In the genomic region with DNA sequence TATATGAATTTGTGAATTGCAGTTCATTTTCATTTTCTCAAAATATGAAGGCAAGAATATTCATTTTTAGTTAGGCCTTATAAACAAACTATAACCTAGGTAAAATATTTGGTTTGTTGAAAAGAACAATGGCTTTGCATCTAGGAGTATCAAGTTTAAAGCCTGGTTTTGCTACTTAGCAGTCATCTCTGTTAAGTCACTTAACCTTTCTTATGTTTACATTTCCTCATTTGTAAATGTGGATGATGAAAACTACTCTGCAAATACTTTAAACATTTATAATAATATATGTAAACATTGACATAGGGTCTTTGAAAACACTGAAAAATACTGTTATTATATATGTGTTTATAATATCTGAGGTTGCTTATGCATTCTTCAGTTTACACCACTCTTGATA, we compare ENCODE assay signal across 25 cellular contexts.
A peak's percentile ranks its signal among the peaks of the same experiment; 100 is the strongest.
DNase-seq lines count a peak whose midpoint lies in the region; ATAC-seq, FAIRE-seq and TF ChIP-seq lines count a peak whose summit lies in the region.
"Had no signal": no experiment of that assay in that cellular context is flagged by ENCODE, and none has a peak within 500 bp of the region (broad histone marks: within the 10 kb centered on the region; RNA-seq: fewer than 3 reads in every experiment).

No MANE protein-coding gene starts in this region.

- H3K79me1 ChIP-seq in IMR-90 (ENCODE audit: low read depth in 1 of 2, low read length in 2 of 2): no peaks in the 10 kb centered on the region

- no peak for TF ChIP-seq CTCF in IMR-90 (conservative IDR thresholded peaks at IDR 0.05; ENCODE audit: low read depth, low read length)
- no peak for TF ChIP-seq CTCF in PC-3 (conservative IDR thresholded peaks at IDR 0.05; ENCODE audit: low read depth, low read length)
- no peak for TF ChIP-seq CTCF in type B pancreatic cell (conservative IDR thresholded peaks at IDR 0.05)

- no peaks in the 10 kb centered on the region for H3K4me1 Mint-ChIP-seq in type B pancreatic cell (ENCODE audit: unreplicated experiment)
- H3K4me1 Mint-ChIP-seq: CD14-positive monocyte; CD8-positive, alpha-beta memory T cell had no signal

- no peaks in the 10 kb centered on the region for H3F3A ChIP-seq in PC-3 (ENCODE audit: low read length, unreplicated experiment)

- dilution Hi-C loops in IMR-90 (cut with HindIII; ENCODE audit: low sequenced_read_pairs, unreplicated experiment): no loop called here

- intact Hi-C loops in IMR-90 (cut with micrococcal nuclease): no loop called here
- intact Hi-C loops in PC-3 (cut with micrococcal nuclease): no loop called here
- intact Hi-C loops in Right ventricle myocardium superior (cut with DNase I): no loop called here

- no peaks in the 10 kb centered on the region for H3K27me3 Mint-ChIP-seq in type B pancreatic cell
- H3K27me3 Mint-ChIP-seq: CD4-positive, alpha-beta T cell had no signal

- no peak overlapping the region for H3K4me3 Mint-ChIP-seq in type B pancreatic cell
- H3K4me3 Mint-ChIP-seq: CD14-positive monocyte; CD4-positive, alpha-beta T cell; CD8-positive, alpha-beta memory T cell; HFFc6 had no signal

- H4K5ac ChIP-seq in IMR-90 (ENCODE audit: low read depth, low read length): no peak overlapping the region

- TF ChIP-seq RAD21 in IMR-90 (IDR thresholded peaks at IDR 0.05; ENCODE audit: low read length): no peak

- H3K36me3 Mint-ChIP-seq in type B pancreatic cell: peaks cover 3% of the 10 kb centered on the region
- H3K36me3 Mint-ChIP-seq: CD14-positive monocyte; CD8-positive, alpha-beta memory T cell had no signal

- H2AFZ ChIP-seq in IMR-90 (replicated peaks; ENCODE audit: low read length, poor library complexity): no peak overlapping the region
- H2AFZ ChIP-seq in PC-3 (ENCODE audit: low read length): no peak overlapping the region

- H3K36me3 ChIP-seq in IMR-90 (ENCODE audit: control insufficient read depth, insufficient read depth, low read length): no peaks in the 10 kb centered on the region
- H3K36me3 ChIP-seq in PC-3 (ENCODE audit: low read depth, low read length): no peaks in the 10 kb centered on the region
- H3K36me3 ChIP-seq: BE2C; BLaER1 treated with 17β-estradiol and CSF1 and Interleukin-3, amounts not matched to agents 10 nM and 100 nM; HAP-1 had no signal

- H2BK15ac ChIP-seq in IMR-90 (ENCODE audit: low read depth, low read length): no peak overlapping the region

- H4K8ac ChIP-seq in IMR-90 (ENCODE audit: low read depth in 2 of 2, low read length in 2 of 2): no peak overlapping the region

- ATAC-seq in IMR-90 (ENCODE audit: low read depth) (peak; percentile 75), PC-3 (peak; percentile 57; the same call in 1 of the 2 replicates), Right ventricle myocardium superior (ENCODE audit: poor library complexity) (no peak), HG03175 (IDR thresholded peaks at IDR 0.05; ENCODE audit: unreplicated experiment) (no peak)
- ATAC-seq: A549 had no signal

- H2AK5ac ChIP-seq in IMR-90 (ENCODE audit: low read depth, low read length): no peak overlapping the region

- no peak overlapping the region for H2AK9ac ChIP-seq in IMR-90 (replicated peaks; ENCODE audit: low read depth, low read length, poor library complexity)

- no peak overlapping the region for H3K18ac ChIP-seq in IMR-90 (ENCODE audit: low read depth, low read length)

- H2BK120ac ChIP-seq in IMR-90 (ENCODE audit: low read depth, low read length): no peak overlapping the region

- BruUV-seq in IMR-90 (replicated peaks; lab: Mats Ljungman, UMichigan) (no TSS peak), PC-3 (replicated peaks; lab: Mats Ljungman, UMichigan) (no TSS peak)

- H2BK5ac ChIP-seq in IMR-90 (ENCODE audit: low read depth, low read length, poor library complexity, severe bottlenecking): no peak overlapping the region

- no peaks in the 10 kb centered on the region for H3K9me2 ChIP-seq in PC-3 (replicated peaks; ENCODE audit: low read length)

- in situ Hi-C loops in IMR-90 (cut with MboI; ENCODE audit: low sequenced_read_pairs): no loop called here

- no peak overlapping the region for H3K23ac ChIP-seq in IMR-90 (ENCODE audit: low read depth, low read length)

- H4K20me1 ChIP-seq in IMR-90 (ENCODE audit: insufficient read depth, low read length) (no peaks in the 10 kb centered on the region), PC-3 (ENCODE audit: low read length) (no peaks in the 10 kb centered on the region)
- H4K20me1 ChIP-seq: BLaER1 treated with 17β-estradiol and CSF1 and Interleukin-3, amounts not matched to agents 10 nM and 100 nM had no signal

- no peak for TF ChIP-seq POLR2A in IMR-90 (IDR thresholded peaks at IDR 0.05; ENCODE audit: low read depth, low read length)

- no peak overlapping the region for H2BK20ac ChIP-seq in IMR-90 (ENCODE audit: low read depth, low read length)

- peak; percentile 52 for FAIRE-seq in A204.1 (lab: Jason Lieb, UNC)
- FAIRE-seq: A549, D721Med, GM12892, H54 had no signal

- H3K9ac ChIP-seq in IMR-90 (ENCODE audit: low read depth, low read length): no peak overlapping the region
- H3K9ac ChIP-seq in PC-3 (ENCODE audit: low read length): no peak overlapping the region
- H3K9ac ChIP-seq: BLaER1 treated with 17β-estradiol and CSF1 and Interleukin-3, amounts not matched to agents 10 nM and 100 nM had no signal

- no peaks in the 10 kb centered on the region; the same call in 1 of the 2 replicates for H3K27me3 ChIP-seq in IMR-90 (ENCODE audit: control insufficient read depth, insufficient read depth, low read length)
- H3K27me3 ChIP-seq in PC-3 (ENCODE audit: low read length): no peaks in the 10 kb centered on the region
- H3K27me3 ChIP-seq: BE2C; BLaER1 treated with 17β-estradiol and CSF1 and Interleukin-3, amounts not matched to agents 10 nM and 100 nM had no signal

- POLR2A ChIA-PET in IMR-90 (lab: Charles Lee; ENCODE audit: unreplicated experiment) (no interaction called here), PC-3 (lab: Charles Lee; ENCODE audit: unreplicated experiment) (no interaction called here)

- CTCF ChIA-PET in IMR-90 (lab: Yijun Ruan, JAX): no interaction called here
- CTCF ChIA-PET in PC-3 (lab: Charles Lee): no interaction called here

- peaks cover 7% of the 10 kb centered on the region for H3K9me3 Mint-ChIP-seq in type B pancreatic cell

- H4K91ac ChIP-seq in IMR-90 (ENCODE audit: insufficient read depth, low read depth, low read length): no peak overlapping the region

- no peaks in the 10 kb centered on the region; the same call in 1 of the 2 replicates for H3K4me1 ChIP-seq in IMR-90 (ENCODE audit: control insufficient read depth, insufficient read depth, low read length)
- no peaks in the 10 kb centered on the region for H3K4me1 ChIP-seq in PC-3 (ENCODE audit: insufficient read depth, low read length)
- H3K4me1 ChIP-seq: A549; BE2C; BLaER1 treated with 17β-estradiol and CSF1 and Interleukin-3, amounts not matched to agents 10 nM and 100 nM; HAP-1 had no signal

- no peak overlapping the region for H3K14ac ChIP-seq in IMR-90 (replicated peaks; ENCODE audit: low read depth, low read length)

- H3K27ac ChIP-seq in IMR-90 (ENCODE audit: insufficient read depth, low read length) (no peak overlapping the region), PC-3 (ENCODE audit: low read length) (no peak overlapping the region)
- H3K27ac ChIP-seq: 22Rv1; A549; BLaER1 treated with 17β-estradiol and CSF1 and Interleukin-3, amounts not matched to agents 10 nM and 100 nM had no signal

- H3K4me2 ChIP-seq in IMR-90 (ENCODE audit: low read depth, low read length): no peak overlapping the region
- H3K4me2 ChIP-seq in PC-3 (ENCODE audit: low read length): no peak overlapping the region
- H3K4me2 ChIP-seq: A549; BLaER1 treated with 17β-estradiol and CSF1 and Interleukin-3, amounts not matched to agents 10 nM and 100 nM had no signal

- no peak overlapping the region for H3K27ac Mint-ChIP-seq in type B pancreatic cell
- H3K27ac Mint-ChIP-seq: CD14-positive monocyte; CD4-positive, alpha-beta T cell; CD8-positive, alpha-beta memory T cell; HFFc6 had no signal

- no peak overlapping the region for H3K4ac ChIP-seq in IMR-90 (ENCODE audit: low read depth, low read length)

- no peaks in the 10 kb centered on the region for H3K9me1 ChIP-seq in IMR-90 (ENCODE audit: insufficient read depth, low read length)

- no peaks in the 10 kb centered on the region for H3K9me3 ChIP-seq in IMR-90 (ENCODE audit: control insufficient read depth, insufficient read depth, low read length)
- H3K9me3 ChIP-seq in PC-3 (ENCODE audit: low read length): no peaks in the 10 kb centered on the region
- H3K9me3 ChIP-seq: A549, BE2C, HAP-1 had no signal

- no peaks in the 10 kb centered on the region for H3K79me2 ChIP-seq in PC-3 (ENCODE audit: low read length)

- no peak overlapping the region for H3K56ac ChIP-seq in IMR-90 (ENCODE audit: extremely low read depth, insufficient read depth, low read length)

- H3K4me3 ChIP-seq in IMR-90 (ENCODE audit: insufficient read depth, low read depth, low read length) (no peak overlapping the region), PC-3 (ENCODE audit: low read length) (no peak overlapping the region)
- H3K4me3 ChIP-seq: A549; BLaER1 treated with 17β-estradiol and CSF1 and Interleukin-3, amounts not matched to agents 10 nM and 100 nM; HAP-1 had no signal

- DNase-seq in NCI-H2029 treated with DMSO at 0.1 percent for 48 hours (lab: John Stamatoyannopoulos, UW): peak; percentile 33
- DNase-seq in NCI-H2029 (lab: John Stamatoyannopoulos, UW): no peak
- peak; percentile 2 for DNase-seq in IMR-90
- DNase-seq in PC-3: no peak
- DNase-seq in Right ventricle myocardium superior: no peak
- DNase-seq in type B pancreatic cell (ENCODE audit: extremely low spot score, unreplicated experiment): no peak
- DNase-seq: ACHN; AML-193; BE2C; CD4-positive, alpha-beta T cell; CD8-positive, alpha-beta memory T cell; DMS 273 treated with DMSO at 0.1 percent for 48 hours; DND-41; GOT3; HFFc6 had no signal

TF ChIP-seq in IMR-90, 13 proteins besides CTCF, POLR2A, EP300 and RAD21:
- TF ChIP-seq NFE2L2 (IDR thresholded peaks at IDR 0.05; ENCODE audit: low read depth, low read length): no peak

Comparison
In these comparisons a context has a peak if more than half of its experiments do, and no peak if none do; other contexts are left out.
1. DNase-seq: peak in NCI-H2029 treated with DMSO at 0.1 percent for 48 hours (single experiment) and IMR-90 (single experiment); none in NCI-H2029 (single experiment), PC-3 (single experiment), Right ventricle myocardium superior (single experiment) and type B pancreatic cell (single experiment).
2. ATAC-seq: peak in IMR-90 (single experiment) and PC-3 (single experiment); none in Right ventricle myocardium superior (single experiment) and HG03175 (single experiment).